Comparison of ENCODE assay signal across 2 cellular contexts in genomic region chr1:152685823-152686222, GRCh38. TPM values are rescaled to one million over a fixed set of nuclear protein-coding genes. Genes with fewer than 3 reads are reported as not detected.
"Had no signal": no experiment of that assay in that cellular context is flagged by ENCODE, and none has a peak within 500 bp of the region (broad histone marks: within the 10 kb centered on the region; RNA-seq: fewer than 3 reads in every experiment).

LCE2B (plus strand) TSS chr1:152686123; CDS start chr1:152686844, 721 bp downstream.

RNA-seq across cellular contexts. Expression of gene LCE2B, which starts in this region (rescaled TPM):
- total RNA-seq: G401, GM12878 had no signal
